In genomic region chr13:113447596-113447995, GRCh38 we compare ENCODE assay signal across 20 cellular contexts. TPM values are rescaled to one million over a fixed set of nuclear protein-coding genes. Genes with fewer than 3 reads are reported as not detected.
DNase-seq lines count a peak whose midpoint lies in the region; ATAC-seq and TF ChIP-seq lines count a peak whose summit lies in the region.
"Had no signal": no experiment of that assay in that cellular context is flagged by ENCODE, and none has a peak within 500 bp of the region (broad histone marks: within the 10 kb centered on the region; RNA-seq: fewer than 3 reads in every experiment).

No MANE protein-coding gene starts in this region.

- no peaks in the 10 kb centered on the region for H3K9me3 ChIP-seq in PC-3 (ENCODE audit: low read length)

- H3K27me3 ChIP-seq in PC-3 (ENCODE audit: low read length) = no peaks in the 10 kb centered on the region

- H3K4me3 Mint-ChIP-seq in nephron progenitor cell = no peak overlapping the region
- H3K4me3 Mint-ChIP-seq in activated naive CD8-positive, alpha-beta T cell treated with anti-CD3 and anti-CD28 coated beads, Interleukin-2, amount 50 U/mL, for 24 hours = no peak overlapping the region
- H3K4me3 Mint-ChIP-seq: CD4-positive, alpha-beta memory T cell had no signal

- no peak for TF ChIP-seq CTCF in 22Rv1 (IDR thresholded peaks at IDR 0.05)
- no peak for TF ChIP-seq CTCF in C4-2B (conservative IDR thresholded peaks at IDR 0.05)
- no peak for TF ChIP-seq CTCF in PC-3 (conservative IDR thresholded peaks at IDR 0.05; ENCODE audit: low read depth, low read length)
- TF ChIP-seq CTCF in nephron progenitor cell (IDR thresholded peaks at IDR 0.05) = no peak

- intact Hi-C loops in PC-3 (cut with micrococcal nuclease) = no loop called here

- no peaks in the 10 kb centered on the region for H3F3A ChIP-seq in PC-3 (ENCODE audit: low read length, unreplicated experiment)

- H3K27ac Mint-ChIP-seq in nephron progenitor cell = peak overlapping the region; percentile 54
- H3K27ac Mint-ChIP-seq in activated naive CD8-positive, alpha-beta T cell treated with anti-CD3 and anti-CD28 coated beads, Interleukin-2, amount 50 U/mL, for 24 hours = no peak overlapping the region

- H3K9me2 ChIP-seq in PC-3 (replicated peaks; ENCODE audit: low read length) = no peaks in the 10 kb centered on the region

- peak overlapping the region; percentile 97; the same call in 1 of the 2 replicates for H3K4me2 ChIP-seq in PC-3 (ENCODE audit: low read length)

- no TSS peak for BruUV-seq in PC-3 (replicated peaks; lab: Mats Ljungman, UMichigan)

- H3K9me3 Mint-ChIP-seq in nephron progenitor cell = peaks cover 7% of the 10 kb centered on the region
- H3K9me3 Mint-ChIP-seq in activated naive CD8-positive, alpha-beta T cell treated with anti-CD3 and anti-CD28 coated beads, Interleukin-2, amount 50 U/mL, for 24 hours = no peaks in the 10 kb centered on the region

- peaks cover 36% of the 10 kb centered on the region for H3K4me1 Mint-ChIP-seq in nephron progenitor cell
- no peaks in the 10 kb centered on the region for H3K4me1 Mint-ChIP-seq in activated naive CD8-positive, alpha-beta T cell treated with anti-CD3 and anti-CD28 coated beads, Interleukin-2, amount 50 U/mL, for 24 hours

- H3K79me2 ChIP-seq in PC-3 (ENCODE audit: low read length) = no peaks in the 10 kb centered on the region

- CTCF ChIA-PET in PC-3 (lab: Charles Lee) = no interaction called here

- H3K4me3 ChIP-seq in PC-3 (ENCODE audit: low read length) = no peak overlapping the region

- DNase-seq in PC-3 (no peak), nephron progenitor cell (no peak), NCI-H510A treated with DMSO at 0.1 percent for 48 hours (lab: John Stamatoyannopoulos, UW) (no peak)
- DNase-seq in activated naive CD8-positive, alpha-beta T cell treated with anti-CD3 and anti-CD28 coated beads, Interleukin-2, amount 50 U/mL, for 24 hours = no peak
- DNase-seq in central memory CD4-positive, alpha-beta T cell = no peak
- DNase-seq: ACHN; AML-193; Calu3; CD4-positive, alpha-beta memory T cell; DMS53; HCEC 1CT; KBM-7; NCI-H1092 treated with DMSO at 0.1 percent for 48 hours; NCI-H2081 treated with DMSO at 0.1 percent for 48 hours; NCI-H510A; NCI-H82; SIG-M5 had no signal

- peaks cover 40% of the 10 kb centered on the region for H3K36me3 Mint-ChIP-seq in nephron progenitor cell (ENCODE audit: low read depth)
- peaks cover 2% of the 10 kb centered on the region for H3K36me3 Mint-ChIP-seq in activated naive CD8-positive, alpha-beta T cell treated with anti-CD3 and anti-CD28 coated beads, Interleukin-2, amount 50 U/mL, for 24 hours (ENCODE audit: low read depth)

- peaks cover 3% of the 10 kb centered on the region; the same call in 1 of the 2 replicates for H3K36me3 ChIP-seq in PC-3 (ENCODE audit: low read depth, low read length)

- no peak overlapping the region for H2AFZ ChIP-seq in PC-3 (ENCODE audit: low read length)

- H3K27me3 Mint-ChIP-seq in nephron progenitor cell (ENCODE audit: low read depth, poor library complexity) = no peaks in the 10 kb centered on the region
- no peaks in the 10 kb centered on the region for H3K27me3 Mint-ChIP-seq in activated naive CD8-positive, alpha-beta T cell treated with anti-CD3 and anti-CD28 coated beads, Interleukin-2, amount 50 U/mL, for 24 hours
- H3K27me3 Mint-ChIP-seq: CD4-positive, alpha-beta memory T cell had no signal

- no peaks in the 10 kb centered on the region for H4K20me1 ChIP-seq in PC-3 (ENCODE audit: low read length)

- H3K27ac ChIP-seq in 22Rv1 = peak overlapping the region; percentile 98
- peak overlapping the region; percentile 95; the same call in 1 of the 2 replicates for H3K27ac ChIP-seq in C4-2B
- H3K27ac ChIP-seq in PC-3 (ENCODE audit: low read length) = no peak overlapping the region

- peaks cover 13% of the 10 kb centered on the region for H3K4me1 ChIP-seq in PC-3 (ENCODE audit: insufficient read depth, low read length)

- POLR2A ChIA-PET in PC-3 (lab: Charles Lee; ENCODE audit: unreplicated experiment) = no interaction called here

- no peak for ATAC-seq in PC-3
- no peak for ATAC-seq in GM19324 (IDR thresholded peaks at IDR 0.05; ENCODE audit: low FRiP score, unreplicated experiment)
- ATAC-seq in activated naive CD8-positive, alpha-beta T cell treated with anti-CD3 and anti-CD28 coated beads, Interleukin-2, amount 50 U/mL, for 24 hours = no peak

- H3K9ac ChIP-seq in PC-3 (ENCODE audit: low read length) = no peak overlapping the region

RNA-seq across cellular contexts. Expression of gene ADPRHL1, which starts 5.7 kb away (rescaled TPM):
- 9.7 and 10.3 TPM in 2 replicates for total RNA-seq in PC-3 (2014; rRNA removed)

RNA-seq across cellular contexts. Expression of gene DCUN1D2, which starts 42.9 kb away (rescaled TPM):
- total RNA-seq in PC-3 (2014; rRNA removed) = 11.6 and 15.0 TPM in 2 replicates
